8 cellular contexts compared by ENCODE assay signal in genomic region chr1:223843934-223844333, GRCh38. TPM values are rescaled to one million over a fixed set of nuclear protein-coding genes. Genes with fewer than 3 reads are reported as not detected.
DNase-seq lines count a peak whose midpoint lies in the region; ATAC-seq, FAIRE-seq and TF ChIP-seq lines count a peak whose summit lies in the region.

No MANE protein-coding gene starts in this region.

- H3K4ac ChIP-seq in mesenchymal stem cell (ENCODE audit: low read depth in 1 of 2, low read length in 2 of 2) = no peak overlapping the region

- no peak for TF ChIP-seq CTCF in AG04449 (IDR thresholded peaks at IDR 0.05; ENCODE audit: insufficient read depth, low read length, missing control alignments)
- TF ChIP-seq CTCF in HFF-Myc (IDR thresholded peaks at IDR 0.05; ENCODE audit: low read depth, low read length, missing control alignments) = no peak
- no peak for TF ChIP-seq CTCF in astrocyte (IDR thresholded peaks at IDR 0.05; ENCODE audit: insufficient read depth, low read depth, low read length)

- H2AFZ ChIP-seq in astrocyte (ENCODE audit: low read depth, low read length) = no peak overlapping the region
- no peak overlapping the region for H2AFZ ChIP-seq in mesenchymal stem cell (ENCODE audit: low read depth, low read length)

- H3K4me1 ChIP-seq in astrocyte (ENCODE audit: insufficient read depth, low read length) (peaks cover 24% of the 10 kb centered on the region), mesenchymal stem cell (ENCODE audit: control insufficient read depth, insufficient read depth, low read depth, low read length) (no peaks in the 10 kb centered on the region)

- no peak overlapping the region for H3K23ac ChIP-seq in mesenchymal stem cell (ENCODE audit: low read length in 2 of 2)

- H3K9ac ChIP-seq in astrocyte (ENCODE audit: low read length) (peak overlapping the region; percentile 93), mesenchymal stem cell (ENCODE audit: low read length) (peak overlapping the region; percentile 97)

- POLR2A ChIA-PET in AG04449 (lab: Yijun Ruan, JAX) = interaction anchor here (1.6 kb wide), 1 partner anchor 143 kb away, joined by 10 read pairs; no protein-coding TSS in a partner anchor

- CTCF ChIA-PET in AG04449 (lab: Yijun Ruan, JAX) = no interaction called here

- H3K4me2 ChIP-seq in astrocyte (ENCODE audit: low read length) = peak overlapping the region; percentile 86
- peak overlapping the region; percentile 61 for H3K4me2 ChIP-seq in mesenchymal stem cell (ENCODE audit: low read length, poor library complexity, severe bottlenecking)

- no peak overlapping the region for H3K27ac Mint-ChIP-seq in astrocyte (ENCODE audit: unreplicated experiment)

- no peak for DNase-seq in AG04449 (ENCODE audit: low read depth, low spot score)
- DNase-seq in HFF-Myc (ENCODE audit: extremely low read depth, low read depth) = no peak
- no peak for DNase-seq in astrocyte (ENCODE audit: low read depth)
- no peak for DNase-seq in mesenchymal stem cell
- DNase-seq in DMS153 treated with DMSO at 0.1 percent for 48 hours (lab: John Stamatoyannopoulos, UW; ENCODE audit: unreplicated experiment) = no peak
- no peak for DNase-seq in left colon
- DNase-seq in EL = no peak
- DNase-seq in SK-N-DZ (ENCODE audit: low spot score) = no peak

- H3K27me3 ChIP-seq in astrocyte (ENCODE audit: insufficient read depth, low read length) (no peaks in the 10 kb centered on the region), mesenchymal stem cell (ENCODE audit: control insufficient read depth in 1 of 2, insufficient read depth in 1 of 2, low read length in 2 of 2) (no peaks in the 10 kb centered on the region)

- no peak overlapping the region for H4K91ac ChIP-seq in mesenchymal stem cell (ENCODE audit: low read length)

- no peak overlapping the region for H2BK120ac ChIP-seq in mesenchymal stem cell (ENCODE audit: low read depth, low read length)

- no peak overlapping the region for H4K8ac ChIP-seq in mesenchymal stem cell (ENCODE audit: low read length)

- H3K9me3 ChIP-seq in astrocyte (ENCODE audit: insufficient read depth, low read depth, low read length) (no peaks in the 10 kb centered on the region), mesenchymal stem cell (ENCODE audit: control insufficient read depth, low read length) (no peaks in the 10 kb centered on the region)

- no peaks in the 10 kb centered on the region for H3K9me3 Mint-ChIP-seq in astrocyte (ENCODE audit: unreplicated experiment)

- H3K27me3 Mint-ChIP-seq in astrocyte (ENCODE audit: low read depth, unreplicated experiment) = no peaks in the 10 kb centered on the region

- intact Hi-C loops in left colon (cut with DNase I, micrococcal nuclease) = no loop called here

- no peak overlapping the region for H3K14ac ChIP-seq in mesenchymal stem cell (ENCODE audit: low read length in 2 of 2)

- H3K36me3 ChIP-seq in astrocyte (ENCODE audit: insufficient read depth, low read length) = no peaks in the 10 kb centered on the region
- no peaks in the 10 kb centered on the region for H3K36me3 ChIP-seq in mesenchymal stem cell (ENCODE audit: control insufficient read depth in 1 of 2, insufficient read depth in 2 of 2, low read depth in 1 of 2, low read length in 2 of 2)

- H2AK5ac ChIP-seq in mesenchymal stem cell (ENCODE audit: low read length, severe bottlenecking) = no peak overlapping the region

- no peak for FAIRE-seq in astrocyte (lab: Jason Lieb, UNC)

- peaks cover 14% of the 10 kb centered on the region for H3K4me1 Mint-ChIP-seq in astrocyte (ENCODE audit: low read depth, unreplicated experiment)

- peak overlapping the region; percentile 97 for H3K4me3 Mint-ChIP-seq in astrocyte (ENCODE audit: unreplicated experiment)

- H3K4me3 ChIP-seq in AG04449 (ENCODE audit: low read depth, low read length) (peak overlapping the region; percentile 72), HFF-Myc (replicated peaks; ENCODE audit: low read depth, low read length) (peak overlapping the region; percentile 69), astrocyte (ENCODE audit: insufficient read depth, low read depth, low read length) (peak overlapping the region; percentile 91), mesenchymal stem cell (ENCODE audit: insufficient read depth in 1 of 2, low read depth in 1 of 2, low read length in 2 of 2) (peak overlapping the region in 1 of 2 experiments; percentile 84)

- no peak overlapping the region for H2BK12ac ChIP-seq in mesenchymal stem cell (ENCODE audit: low read length in 2 of 2)

- H3K79me1 ChIP-seq in mesenchymal stem cell (replicated peaks; ENCODE audit: low read length, poor library complexity, severe bottlenecking) = no peaks in the 10 kb centered on the region

- ATAC-seq in left colon = no peak

- no peak overlapping the region for H3K18ac ChIP-seq in mesenchymal stem cell (ENCODE audit: low read depth in 1 of 2, low read length in 2 of 2)

- no peaks in the 10 kb centered on the region for H3K36me3 Mint-ChIP-seq in astrocyte (ENCODE audit: low read depth, unreplicated experiment)

- H4K20me1 ChIP-seq in astrocyte (ENCODE audit: insufficient read depth, low read length) = peaks cover 45% of the 10 kb centered on the region

- H2BK15ac ChIP-seq in mesenchymal stem cell (ENCODE audit: low read depth, poor library complexity, severe bottlenecking) = no peak overlapping the region

- H3K79me2 ChIP-seq in astrocyte (ENCODE audit: insufficient read depth, low read length) = peaks cover 69% of the 10 kb centered on the region

- H3K27ac ChIP-seq in astrocyte (ENCODE audit: low read depth, low read length) (no peak overlapping the region), mesenchymal stem cell (ENCODE audit: low read length, poor library complexity, severe bottlenecking) (no peak overlapping the region)

- no peak overlapping the region for H2BK5ac ChIP-seq in mesenchymal stem cell (ENCODE audit: low read depth, low read length, poor library complexity, severe bottlenecking)

- 91% methylated on average over 5 of the region's 6 CpGs for WGBS in mesenchymal stem cell

RNA-seq across cellular contexts. Expression of gene TP53BP2, which starts 1.8 kb away (rescaled TPM):
- total RNA-seq in astrocyte (42.3 and 46.6 TPM in 2 replicates), left colon (10 to 100 TPM; 27.4 to 34.3 TPM)
- polyA plus RNA-seq in mesenchymal stem cell (2013, experiment 1 of 2) = 20.5 TPM
- polyA plus RNA-seq in mesenchymal stem cell (2013, experiment 2 of 2) = 20.5 TPM
- 51.7 and 52.8 TPM in 2 replicates for polyA plus RNA-seq in SK-N-DZ (2014; cell fraction: cytosol; rRNA removed)
- polyA plus RNA-seq in SK-N-DZ (2014; cell fraction: nucleus; rRNA removed) = 36.7 and 42.5 TPM in 2 replicates
